ENCODE assay signal across 8 cellular contexts in genomic region chr2:24827321-24828261, GRCh38. TPM values are rescaled to one million over a fixed set of nuclear protein-coding genes. Genes with fewer than 3 reads are reported as not detected.
A peak's percentile ranks its signal among the peaks of the same experiment; 100 is the strongest.
DNase-seq lines count a peak whose midpoint lies in the region; ATAC-seq and TF ChIP-seq lines count a peak whose summit lies in the region.

No MANE protein-coding gene starts in this region.

- CTCF ChIA-PET in activated CD4-positive, alpha-beta memory T cell treated with anti-CD3 and anti-CD28 coated beads, Interleukin-2, amount 10 ng/mL, durations not matched to agents 7 days and 5 days (lab: Charles Lee): interaction anchor here (0.7 to 4.8 kb wide), 16 partner anchors 9 to 418 kb away, joined by 3 to 54 read pairs (median 4); partner anchors contain the start of genes CENPO and PTRHD1

- peaks cover 41% of the 10 kb centered on the region for H3K36me3 Mint-ChIP-seq in activated CD4-positive, alpha-beta memory T cell treated with anti-CD3 and anti-CD28 coated beads, Interleukin-2, amount 10 ng/mL, durations not matched to agents 7 days and 5 days (ENCODE audit: low read depth)
- H3K36me3 Mint-ChIP-seq in memory B cell: peaks cover 8% of the 10 kb centered on the region

- peaks cover 23% of the 10 kb centered on the region for H3K4me1 Mint-ChIP-seq in activated CD4-positive, alpha-beta memory T cell treated with anti-CD3 and anti-CD28 coated beads, Interleukin-2, amount 10 ng/mL, durations not matched to agents 7 days and 5 days
- H3K4me1 Mint-ChIP-seq in memory B cell: peaks cover 9% of the 10 kb centered on the region

- no peaks in the 10 kb centered on the region for H3K27me3 Mint-ChIP-seq in activated CD4-positive, alpha-beta memory T cell treated with anti-CD3 and anti-CD28 coated beads, Interleukin-2, amount 10 ng/mL, durations not matched to agents 7 days and 5 days
- no peaks in the 10 kb centered on the region for H3K27me3 Mint-ChIP-seq in memory B cell

- TF ChIP-seq CTCF in AG09319 (IDR thresholded peaks at IDR 0.05; ENCODE audit: low read depth, low read length): peak; percentile 95

- ATAC-seq in GM18868 (IDR thresholded peaks at IDR 0.05; ENCODE audit: unreplicated experiment): peak; percentile 73
- ATAC-seq in HG03457 (IDR thresholded peaks at IDR 0.05; ENCODE audit: unreplicated experiment): peak; percentile 61
- ATAC-seq in memory B cell (ENCODE audit: low read depth): peak; percentile 92

- H3K27ac Mint-ChIP-seq in activated CD4-positive, alpha-beta memory T cell treated with anti-CD3 and anti-CD28 coated beads, Interleukin-2, amount 10 ng/mL, durations not matched to agents 7 days and 5 days: peak overlapping the region; percentile 41
- H3K27ac Mint-ChIP-seq in memory B cell: peak overlapping the region; percentile 15

- POLR2A ChIA-PET in activated CD4-positive, alpha-beta memory T cell treated with anti-CD3 and anti-CD28 coated beads, Interleukin-2, amount 10 ng/mL, durations not matched to agents 7 days and 5 days (lab: Charles Lee): interaction anchor here (1.2 to 1.6 kb wide), 2 partner anchors 35 to 417 kb away, joined by 5 to 10 read pairs; partner anchors contain the start of genes CENPO and PTRHD1

- DNase-seq in AG09319 (ENCODE audit: extremely low read depth, low read depth) (peak; percentile 72), NCI-H82 (lab: John Stamatoyannopoulos, UW) (peak; percentile 92), memory B cell (ENCODE audit: low spot score in 2 of 2) (peak; percentile 73)
- DNase-seq in activated CD4-positive, alpha-beta memory T cell treated with anti-CD3 and anti-CD28 coated beads, Interleukin-2, amount 10 ng/mL, durations not matched to agents 7 days and 5 days: peak; percentile 81
- peak; percentile 48 for DNase-seq in effector CD8-positive, alpha-beta T cell (lab: John Stamatoyannopoulos, UW)
- DNase-seq in stimulated activated CD8-positive, alpha-beta memory T cell treated with anti-CD3 and anti-CD28 coated beads, Interleukin-15, amount 100 ng/mL, for 1 hour (ENCODE audit: low read depth): peak; percentile 43

- no peak overlapping the region for H3K4me3 Mint-ChIP-seq in activated CD4-positive, alpha-beta memory T cell treated with anti-CD3 and anti-CD28 coated beads, Interleukin-2, amount 10 ng/mL, durations not matched to agents 7 days and 5 days
- H3K4me3 Mint-ChIP-seq in memory B cell: no peak overlapping the region

- no peaks in the 10 kb centered on the region for H3K9me3 Mint-ChIP-seq in activated CD4-positive, alpha-beta memory T cell treated with anti-CD3 and anti-CD28 coated beads, Interleukin-2, amount 10 ng/mL, durations not matched to agents 7 days and 5 days
- H3K9me3 Mint-ChIP-seq in memory B cell: no peaks in the 10 kb centered on the region

RNA-seq across cellular contexts. Expression of gene CENPO, which starts 34.4 kb away (rescaled TPM):
- 10 to 100 TPM; 40.3 to 42.9 TPM for total RNA-seq in activated CD4-positive, alpha-beta memory T cell treated with anti-CD3 and anti-CD28 coated beads, Interleukin-2, amount 10 ng/mL, durations not matched to agents 7 days and 5 days

RNA-seq across cellular contexts. Expression of gene PTRHD1, which starts 34.4 kb away (rescaled TPM):
- total RNA-seq in activated CD4-positive, alpha-beta memory T cell treated with anti-CD3 and anti-CD28 coated beads, Interleukin-2, amount 10 ng/mL, durations not matched to agents 7 days and 5 days: 10 to 100 TPM; 25.4 to 25.5 TPM

Comparison
In these comparisons a context has a peak if more than half of its experiments do, and no peak if none do; other contexts are left out.
1. Peak in every context shown above with its lines: DNase-seq and ATAC-seq.